In genomic region chr16:69448470-69449193, GRCh38 we compare ENCODE assay signal across 10 cellular contexts. TPM values are rescaled to one million over a fixed set of nuclear protein-coding genes. Genes with fewer than 3 reads are reported as not detected.
DNase-seq lines count a peak whose midpoint lies in the region; ATAC-seq, FAIRE-seq and TF ChIP-seq lines count a peak whose summit lies in the region.
"Had no signal": no experiment of that assay in that cellular context is flagged by ENCODE, and none has a peak within 500 bp of the region (broad histone marks: within the 10 kb centered on the region; RNA-seq: fewer than 3 reads in every experiment).

No MANE protein-coding gene starts in this region.

- TF ChIP-seq CTCF in osteocyte (IDR thresholded peaks at IDR 0.05) (no peak), kidney (IDR thresholded peaks at IDR 0.05; ENCODE audit: borderline replicate concordance, extremely low read depth, insufficient read depth) (no peak)

- H3K27ac ChIP-seq in esophagus (ENCODE audit: low read depth in 2 of 2, low read length in 1 of 2): peak overlapping the region; percentile 42 to 59
- peak overlapping the region in 1 of 2 donors; percentile 49 for H3K27ac ChIP-seq in kidney (ENCODE audit: low read depth in 2 of 2, low read length in 2 of 2)

- H3K27ac Mint-ChIP-seq in osteocyte (ENCODE audit: unreplicated experiment): peak overlapping the region; percentile 71
- H3K27ac Mint-ChIP-seq in stimulated activated naive B cell treated with anti-CD40 and anti-IgM and Interleukin-4, amounts not matched to agents 10 μg/mL and 1 μg/mL and 100 μg/mL, for 72 hours: no peak overlapping the region

- H3K9me3 ChIP-seq in esophagus (ENCODE audit: control insufficient read depth in 2 of 2, insufficient read depth in 1 of 2, low read depth in 1 of 2, low read length in 1 of 2) (no peaks in the 10 kb centered on the region), kidney (ENCODE audit: control insufficient read depth in 1 of 2, low read length in 2 of 2) (no peaks in the 10 kb centered on the region)

- no peak for FAIRE-seq in kidney (lab: Jason Lieb, UNC)

- no peaks in the 10 kb centered on the region for H3K27me3 Mint-ChIP-seq in osteocyte (ENCODE audit: unreplicated experiment)
- no peaks in the 10 kb centered on the region for H3K27me3 Mint-ChIP-seq in stimulated activated naive B cell treated with anti-CD40 and anti-IgM and Interleukin-4, amounts not matched to agents 10 μg/mL and 1 μg/mL and 100 μg/mL, for 72 hours

- H3K9me3 Mint-ChIP-seq in osteocyte (ENCODE audit: unreplicated experiment): no peaks in the 10 kb centered on the region
- no peaks in the 10 kb centered on the region for H3K9me3 Mint-ChIP-seq in stimulated activated naive B cell treated with anti-CD40 and anti-IgM and Interleukin-4, amounts not matched to agents 10 μg/mL and 1 μg/mL and 100 μg/mL, for 72 hours

- ATAC-seq in HG02885 (IDR thresholded peaks at IDR 0.05; ENCODE audit: poor library complexity, unreplicated experiment): no peak
- ATAC-seq in stimulated activated naive B cell treated with anti-CD40 and anti-IgM and Interleukin-4, amounts not matched to agents 10 μg/mL and 1 μg/mL and 100 μg/mL, for 72 hours (replicated peaks): no peak

- WGBS in esophagus, 2 donors: 39 to 45% methylated on average over 3 of the region's 3 CpGs

- peaks cover 0 to 4% of the 10 kb centered on the region in 2 donors for H3K4me1 ChIP-seq in esophagus (ENCODE audit: control insufficient read depth in 2 of 2, insufficient read depth in 2 of 2, low read length in 1 of 2)
- peaks cover 5 to 8% of the 10 kb centered on the region in 2 donors for H3K4me1 ChIP-seq in kidney (ENCODE audit: control insufficient read depth in 1 of 2, insufficient read depth in 1 of 2, low read depth in 1 of 2, low read length in 2 of 2)

- H3K36me3 Mint-ChIP-seq in osteocyte (ENCODE audit: unreplicated experiment): peaks cover 30% of the 10 kb centered on the region
- H3K36me3 Mint-ChIP-seq in stimulated activated naive B cell treated with anti-CD40 and anti-IgM and Interleukin-4, amounts not matched to agents 10 μg/mL and 1 μg/mL and 100 μg/mL, for 72 hours: peaks cover 32 to 52% of the 10 kb centered on the region in 2 donors

- peak overlapping the region in 1 of 2 donors; percentile 10 for H3K9ac ChIP-seq in kidney (ENCODE audit: low read length in 2 of 2)

- no peak overlapping the region for H3K4me3 Mint-ChIP-seq in osteocyte (ENCODE audit: unreplicated experiment)
- H3K4me3 Mint-ChIP-seq in stimulated activated naive B cell treated with anti-CD40 and anti-IgM and Interleukin-4, amounts not matched to agents 10 μg/mL and 1 μg/mL and 100 μg/mL, for 72 hours: no peak overlapping the region

- intact Hi-C loops in kidney (cut with DNase I): no loop called here

- peaks cover 33% of the 10 kb centered on the region for H3K4me1 Mint-ChIP-seq in osteocyte (ENCODE audit: unreplicated experiment)
- peaks cover 9 to 11% of the 10 kb centered on the region in 2 donors for H3K4me1 Mint-ChIP-seq in stimulated activated naive B cell treated with anti-CD40 and anti-IgM and Interleukin-4, amounts not matched to agents 10 μg/mL and 1 μg/mL and 100 μg/mL, for 72 hours

- peaks cover 0 to 3% of the 10 kb centered on the region in 2 donors for H3K36me3 ChIP-seq in esophagus (ENCODE audit: control insufficient read depth in 2 of 2, insufficient read depth in 2 of 2, low read length in 1 of 2)
- H3K36me3 ChIP-seq in kidney (ENCODE audit: control insufficient read depth in 1 of 2, insufficient read depth in 2 of 2, low read length in 2 of 2): peaks cover 0 to 3% of the 10 kb centered on the region in 2 donors

- DNase-seq in DMS79 treated with DMSO at 0.1 percent for 48 hours (lab: John Stamatoyannopoulos, UW) (peak; percentile 76), NCI-H2227 (lab: John Stamatoyannopoulos, UW; ENCODE audit: unreplicated experiment) (peak; percentile 59), osteocyte (ENCODE audit: extremely low spot score, unreplicated experiment) (no peak), C1 segment of cervical spinal cord (lab: John Stamatoyannopoulos, UW) (no peak), kidney (no peak)
- no peak for DNase-seq in stimulated activated naive B cell treated with anti-CD40 and anti-IgM and Interleukin-4, amounts not matched to agents 10 μg/mL and 1 μg/mL and 100 μg/mL, for 72 hours
- DNase-seq: activated CD4-positive, alpha-beta T cell treated with anti-CD3 and anti-CD28 coated beads for 48 hours; MM.1S had no signal

- H3K4me3 ChIP-seq in esophagus (ENCODE audit: low read depth in 1 of 2, low read length in 2 of 2) (no peak overlapping the region), kidney (ENCODE audit: low read length in 2 of 2) (peak overlapping the region in 1 of 2 donors; percentile 19)

- no peaks in the 10 kb centered on the region for H3K27me3 ChIP-seq in esophagus (ENCODE audit: control insufficient read depth in 1 of 2, insufficient read depth in 2 of 2, low read length in 2 of 2)

RNA-seq across cellular contexts. Expression of gene CYB5B, which starts 24.2 kb away (rescaled TPM):
- polyA plus RNA-seq in esophagus: 10 to 100 TPM; 41.1 to 64.9 TPM
- total RNA-seq in osteocyte: 69.8 and 74.2 TPM in 2 replicates
- 111 TPM for total RNA-seq in kidney
- polyA plus RNA-seq in kidney (ENCODE audit: insufficient read depth, low read depth, low replicate concordance): 89.0 TPM

Comparison
In these comparisons a context has a peak if more than half of its experiments do, and no peak if none do; other contexts are left out.
1. DNase-seq: peak in DMS79 treated with DMSO at 0.1 percent for 48 hours (single experiment) and NCI-H2227 (single experiment); none in osteocyte (single experiment), C1 segment of cervical spinal cord (0 of 14), kidney (single experiment) and stimulated activated naive B cell treated with anti-CD40 and anti-IgM and Interleukin-4, amounts not matched to agents 10 μg/mL and 1 μg/mL and 100 μg/mL, for 72 hours (single experiment).